In genomic region chr9:76599970-76600369, GRCh38 we compare ENCODE assay signal across 21 cellular contexts.
"Had no signal": no experiment of that assay in that cellular context is flagged by ENCODE, and none has a peak within 500 bp of the region (broad histone marks: within the 10 kb centered on the region; RNA-seq: fewer than 3 reads in every experiment).

No MANE protein-coding gene starts in this region.

- H3K27ac Mint-ChIP-seq: activated naive CD4-positive, alpha-beta T cell treated with anti-CD3 and anti-CD28 coated beads, Interleukin-2, amount 10 ng/mL, durations not matched to agents 7 days and 5 days; activated naive CD8-positive, alpha-beta T cell treated with anti-CD3 and anti-CD28 coated beads, Interleukin-2, amount 50 U/mL, for 24 hours; stimulated activated memory B cell treated with anti-CD40 and anti-IgM and Interleukin-4, amounts not matched to agents 10 μg/mL and 1 μg/mL and 100 μg/mL, for 72 hours had no signal

- H3K36me3 ChIP-seq: brain microvascular endothelial cell, spleen, WERI-Rb-1 had no signal

- H3K27ac ChIP-seq: brain microvascular endothelial cell, coronary artery, spleen, WERI-Rb-1 had no signal

- DNase-seq: activated CD4-positive, alpha-beta T cell treated with anti-CD3 and anti-CD28 coated beads for 1 hour; activated CD8-positive, alpha-beta memory T cell treated with anti-CD3 and anti-CD28 coated beads for 24 hours; activated CD8-positive, alpha-beta memory T cell treated with anti-CD3 and anti-CD28 coated beads, Interleukin-2, amount 50 U/mL, for 48 hours; activated effector memory CD4-positive, alpha-beta T cell treated with Interleukin-2 at 50 U/mL for 16 hours; activated naive CD4-positive, alpha-beta T cell treated with anti-CD3 and anti-CD28 coated beads, Interleukin-2, amount 10 ng/mL, durations not matched to agents 7 days and 5 days; activated naive CD8-positive, alpha-beta T cell treated with anti-CD3 and anti-CD28 coated beads, Interleukin-2, amount 50 U/mL, for 24 hours; activated T-cell treated with anti-CD3 and anti-CD28 coated beads, Interleukin-2, amount 50 U/mL, for 48 hours; aorta; brain microvascular endothelial cell; erythroblast; foreskin melanocyte; glutamatergic neuron; hypothalamus; spleen; stimulated activated CD4-positive, alpha-beta T cell treated with anti-CD3 and anti-CD28 coated beads, Interleukin-4, amount 100 ng/mL, for 4 hours; WERI-Rb-1 had no signal

- H3K27me3 Mint-ChIP-seq: natural killer cell treated with Interleukin-12 subunit alpha and Interleukin-12 subunit beta and Interleukin-15 and Interleukin-18, amount 100 ng/mL, for 72 hours had no signal

- ATAC-seq: activated naive CD8-positive, alpha-beta T cell treated with anti-CD3 and anti-CD28 coated beads, Interleukin-2, amount 50 U/mL, for 24 hours; left lobe of liver; natural killer cell treated with Interleukin-12 subunit alpha and Interleukin-12 subunit beta and Interleukin-15 and Interleukin-18, amount 100 ng/mL, for 72 hours; stimulated activated memory B cell treated with anti-CD40 and anti-IgM and Interleukin-4, amounts not matched to agents 10 μg/mL and 1 μg/mL and 100 μg/mL, for 72 hours had no signal

- H3K4me3 ChIP-seq: coronary artery, lung, spleen had no signal

- H3K9me3 ChIP-seq: spleen had no signal

- H3K27me3 ChIP-seq: brain microvascular endothelial cell had no signal

- H3K36me3 Mint-ChIP-seq: activated naive CD4-positive, alpha-beta T cell treated with anti-CD3 and anti-CD28 coated beads, Interleukin-2, amount 10 ng/mL, durations not matched to agents 7 days and 5 days; natural killer cell treated with Interleukin-12 subunit alpha and Interleukin-12 subunit beta and Interleukin-15 and Interleukin-18, amount 100 ng/mL, for 72 hours; stimulated activated memory B cell treated with anti-CD40 and anti-IgM and Interleukin-4, amounts not matched to agents 10 μg/mL and 1 μg/mL and 100 μg/mL, for 72 hours had no signal

- H3K4me3 Mint-ChIP-seq: activated naive CD4-positive, alpha-beta T cell treated with anti-CD3 and anti-CD28 coated beads, Interleukin-2, amount 10 ng/mL, durations not matched to agents 7 days and 5 days; activated naive CD8-positive, alpha-beta T cell treated with anti-CD3 and anti-CD28 coated beads, Interleukin-2, amount 50 U/mL, for 24 hours; natural killer cell treated with Interleukin-12 subunit alpha and Interleukin-12 subunit beta and Interleukin-15 and Interleukin-18, amount 100 ng/mL, for 72 hours; stimulated activated memory B cell treated with anti-CD40 and anti-IgM and Interleukin-4, amounts not matched to agents 10 μg/mL and 1 μg/mL and 100 μg/mL, for 72 hours had no signal

- H3K9me3 Mint-ChIP-seq: activated naive CD4-positive, alpha-beta T cell treated with anti-CD3 and anti-CD28 coated beads, Interleukin-2, amount 10 ng/mL, durations not matched to agents 7 days and 5 days; activated naive CD8-positive, alpha-beta T cell treated with anti-CD3 and anti-CD28 coated beads, Interleukin-2, amount 50 U/mL, for 24 hours; natural killer cell treated with Interleukin-12 subunit alpha and Interleukin-12 subunit beta and Interleukin-15 and Interleukin-18, amount 100 ng/mL, for 72 hours; stimulated activated memory B cell treated with anti-CD40 and anti-IgM and Interleukin-4, amounts not matched to agents 10 μg/mL and 1 μg/mL and 100 μg/mL, for 72 hours had no signal

- H3K4me1 Mint-ChIP-seq: activated naive CD4-positive, alpha-beta T cell treated with anti-CD3 and anti-CD28 coated beads, Interleukin-2, amount 10 ng/mL, durations not matched to agents 7 days and 5 days; stimulated activated memory B cell treated with anti-CD40 and anti-IgM and Interleukin-4, amounts not matched to agents 10 μg/mL and 1 μg/mL and 100 μg/mL, for 72 hours had no signal
